ENCODE assay signal across 1 cellular context in the genomic region with DNA sequence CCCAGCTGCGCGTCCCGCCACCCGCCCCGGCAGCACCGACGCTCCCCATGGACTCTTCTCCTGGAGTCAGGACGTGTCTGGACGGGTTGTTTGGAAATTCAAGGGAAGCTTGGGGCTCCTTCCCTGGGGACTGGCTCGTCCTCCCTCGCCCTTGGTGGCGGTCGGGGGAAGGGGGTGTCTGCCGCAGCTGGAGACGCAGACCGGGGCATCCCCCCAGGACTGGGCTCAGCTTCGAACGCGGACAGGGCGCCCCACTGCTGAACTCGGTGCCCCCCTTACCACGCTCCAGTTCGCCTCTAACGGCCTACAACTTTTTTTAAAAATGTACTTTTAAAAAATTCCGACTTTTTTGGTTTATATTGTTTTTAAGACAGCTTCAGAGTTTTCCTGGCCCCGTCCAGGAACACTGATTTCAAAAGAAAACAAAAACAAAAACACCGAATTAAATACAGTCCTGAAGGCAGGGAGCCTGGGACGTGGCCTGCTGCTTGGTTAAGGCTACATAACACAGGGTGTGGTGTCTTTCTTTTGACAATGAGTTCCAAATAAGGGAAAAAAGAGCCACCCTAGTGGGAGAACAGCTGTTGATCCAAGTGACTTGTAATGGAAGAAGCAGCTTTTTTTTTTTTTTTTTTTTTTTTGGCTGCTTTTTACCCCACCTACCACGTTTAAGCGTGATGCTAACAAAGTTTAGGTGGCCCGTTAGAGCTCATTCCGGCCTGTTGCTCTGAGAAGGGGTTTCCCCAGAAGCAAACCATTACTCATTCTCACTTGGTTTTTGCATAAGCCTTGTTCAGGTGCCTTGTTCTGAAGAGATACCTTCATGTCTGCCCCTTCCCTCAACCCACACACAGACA.
TF ChIP-seq lines count a peak whose summit lies in the region.

No MANE protein-coding gene starts in this region.

TF ChIP-seq in HEK293, 187 proteins besides CTCF, POLR2A, EP300 and RAD21 (continued from another document):
- TF ChIP-seq MZF1 (tag by site-specific recombination; IDR thresholded peaks at IDR 0.05; ENCODE audit: borderline replicate concordance) (0 out of 2 replicates have a peak, but pooled peaks have one; percentile 12), GLI4 (tag by site-specific recombination; IDR thresholded peaks at IDR 0.05) (no peak), ZNF391 (tag by site-specific recombination; IDR thresholded peaks at IDR 0.05; ENCODE audit: borderline replicate concordance, low read depth) (no peak), MEIS1 (CRISPR knock-in tag; IDR thresholded peaks at IDR 0.05; ENCODE audit: borderline replicate concordance) (no peak), ZNF10 (tag by site-specific recombination; IDR thresholded peaks at IDR 0.05) (no peak), ZNF274 (IDR thresholded peaks at IDR 0.05; ENCODE audit: low read length) (no peak), ZNF274 (tag by site-specific recombination; IDR thresholded peaks at IDR 0.05; ENCODE audit: borderline replicate concordance) (no peak), ZNF501 (tag by site-specific recombination; IDR thresholded peaks at IDR 0.05) (no peak), TSHZ1 (tag by site-specific recombination; IDR thresholded peaks at IDR 0.05; ENCODE audit: borderline replicate concordance) (no peak), ZNF768 (tag by site-specific recombination; IDR thresholded peaks at IDR 0.05) (no peak), ZNF302 (tag by site-specific recombination; IDR thresholded peaks at IDR 0.05; ENCODE audit: low read depth) (no peak), PRDM6 (tag by site-specific recombination; IDR thresholded peaks at IDR 0.05) (no peak), ZNF571 (tag by site-specific recombination; IDR thresholded peaks at IDR 0.05) (no peak), ZNF830 (tag by site-specific recombination; IDR thresholded peaks at IDR 0.05; ENCODE audit: low read depth) (no peak), GLIS2 (tag by site-specific recombination; IDR thresholded peaks at IDR 0.05) (peak; percentile 98), KLF7 (tag by site-specific recombination; IDR thresholded peaks at IDR 0.05; ENCODE audit: borderline replicate concordance) (no peak), PRDM1 (tag by site-specific recombination; IDR thresholded peaks at IDR 0.05) (no peak), HOXC10 (CRISPR knock-in tag; IDR thresholded peaks at IDR 0.05) (0 out of 2 replicates have a peak, but pooled peaks have one; percentile 75)
